17 cellular contexts compared by ENCODE assay signal in genomic region chr4:121239951-121240350, GRCh38.
DNase-seq lines count a peak whose midpoint lies in the region; ATAC-seq and TF ChIP-seq lines count a peak whose summit lies in the region.
"Had no signal": no experiment of that assay in that cellular context is flagged by ENCODE, and none has a peak within 500 bp of the region (broad histone marks: within the 10 kb centered on the region; RNA-seq: fewer than 3 reads in every experiment).

No MANE protein-coding gene starts in this region.

- no peaks in the 10 kb centered on the region for H3K79me2 ChIP-seq in GM23248 (ENCODE audit: insufficient read depth)

- 39 to 41% methylated on average over 2 of the region's 2 CpGs for WGBS in GM23248 (ENCODE audit: low coverage in 1 of 2, low lambda C conversion rate in 2 of 2, missing lambda C conversion rate in 2 of 2), 2 experiments
- WGBS in lower leg skin, 2 donors = 48 to 50% methylated on average over 2 of the region's 2 CpGs

- no peaks in the 10 kb centered on the region for H3K9me3 ChIP-seq in GM23248 (ENCODE audit: low read depth)

- intact Hi-C loops in lower leg skin (cut with DNase I; ENCODE audit: low total_unique reads) = no loop called here

- no peak overlapping the region for H2AFZ ChIP-seq in GM23248
- H2AFZ ChIP-seq: GM23338 had no signal

- no peak overlapping the region for H3K4me3 ChIP-seq in AG10803 (ENCODE audit: low read length)
- H3K4me3 ChIP-seq in GM23248 = no peak overlapping the region
- H3K4me3 ChIP-seq in lower leg skin (ENCODE audit: low read depth, poor library complexity, severe bottlenecking) = peak overlapping the region; percentile 4
- H3K4me3 ChIP-seq: BLaER1 treated with 17β-estradiol and CSF1 and Interleukin-3, amounts not matched to agents 10 nM and 100 nM; GM23338 had no signal

- H3K36me3 ChIP-seq in GM23248 (ENCODE audit: low read depth) = no peaks in the 10 kb centered on the region
- H3K36me3 ChIP-seq: BLaER1 treated with 17β-estradiol and CSF1 and Interleukin-3, amounts not matched to agents 10 nM and 100 nM had no signal

- no peaks in the 10 kb centered on the region for H3F3A ChIP-seq in GM23248 (ENCODE audit: insufficient read depth)

- no peaks in the 10 kb centered on the region for H3K27me3 ChIP-seq in GM23248 (replicated peaks; ENCODE audit: insufficient read depth)
- H3K27me3 ChIP-seq: BLaER1 treated with 17β-estradiol and CSF1 and Interleukin-3, amounts not matched to agents 10 nM and 100 nM had no signal

- no peaks in the 10 kb centered on the region for H4K20me1 ChIP-seq in GM23248 (ENCODE audit: insufficient read depth)
- H4K20me1 ChIP-seq: BLaER1 treated with 17β-estradiol and CSF1 and Interleukin-3, amounts not matched to agents 10 nM and 100 nM had no signal

- H3K4me1 ChIP-seq in GM23248 (ENCODE audit: insufficient read depth) = peaks cover 15% of the 10 kb centered on the region

- DNase-seq in AG10803 (ENCODE audit: low read depth) = peak; percentile 19
- peak; percentile 35 for DNase-seq in GM23248
- DNase-seq in fibroblast of gingiva (ENCODE audit: low read depth) = peak; percentile 34
- no peak for DNase-seq in lower leg skin (ENCODE audit: low spot score in 2 of 2)
- DNase-seq in occipital lobe (lab: John Stamatoyannopoulos, UW) = no peak
- DNase-seq in NCI-H2081 treated with DMSO at 0.1 percent for 48 hours (lab: John Stamatoyannopoulos, UW) = no peak
- DNase-seq in inferior parietal cortex (ENCODE audit: extremely low spot score) = no peak
- DNase-seq: 8988T; Calu3; CD8-positive, alpha-beta T cell; DMS79 treated with DMSO at 0.1 percent for 48 hours; EL; HCEC 1CT had no signal

- no peak overlapping the region for H3K4me2 ChIP-seq in GM23248 (ENCODE audit: unreplicated experiment)
- H3K4me2 ChIP-seq: BLaER1 treated with 17β-estradiol and CSF1 and Interleukin-3, amounts not matched to agents 10 nM and 100 nM; GM23338 had no signal

- no peak overlapping the region for H3K27ac ChIP-seq in GM23248
- H3K27ac ChIP-seq: BLaER1 treated with 17β-estradiol and CSF1 and Interleukin-3, amounts not matched to agents 10 nM and 100 nM had no signal

- no peak overlapping the region for H3K9ac ChIP-seq in GM23248
- H3K9ac ChIP-seq: BLaER1 treated with 17β-estradiol and CSF1 and Interleukin-3, amounts not matched to agents 10 nM and 100 nM had no signal

- no peak for ATAC-seq in HG03378 (IDR thresholded peaks at IDR 0.05; ENCODE audit: unreplicated experiment)
- ATAC-seq: CD8-positive, alpha-beta T cell; GM23338; HepG2 had no signal

- no peaks in the 10 kb centered on the region for H3K9me2 ChIP-seq in GM23248 (ENCODE audit: insufficient read depth)

- in situ Hi-C loops in GM23248 (cut with MboI) = no loop called here

- no peak for TF ChIP-seq POLR2A in lower leg skin (IDR thresholded peaks at IDR 0.05)

- TF ChIP-seq CTCF in AG10803 (conservative IDR thresholded peaks at IDR 0.05; ENCODE audit: low read length) (no peak), lower leg skin (IDR thresholded peaks at IDR 0.05) (no peak)

Comparison
In these comparisons a context has a peak if more than half of its experiments do, and no peak if none do; other contexts are left out.
1. DNase-seq: peak in AG10803 (single experiment), GM23248 (single experiment) and fibroblast of gingiva (single experiment); none in lower leg skin (0 of 2), occipital lobe (single experiment), NCI-H2081 treated with DMSO at 0.1 percent for 48 hours (single experiment) and inferior parietal cortex (single experiment).